In genomic region chr9:92650839-92651621, GRCh38 we compare ENCODE assay signal across 14 cellular contexts. TPM values are rescaled to one million over a fixed set of nuclear protein-coding genes. Genes with fewer than 3 reads are reported as not detected.
A peak's percentile ranks its signal among the peaks of the same experiment; 100 is the strongest.
DNase-seq lines count a peak whose midpoint lies in the region; ATAC-seq, FAIRE-seq and TF ChIP-seq lines count a peak whose summit lies in the region.
"Had no signal": no experiment of that assay in that cellular context is flagged by ENCODE, and none has a peak within 500 bp of the region (broad histone marks: within the 10 kb centered on the region; RNA-seq: fewer than 3 reads in every experiment).

No MANE protein-coding gene starts in this region.

- DNase-seq in GM03348 (ENCODE audit: low spot score) (peak; percentile 87), GM12878 (ENCODE audit: low read depth, low spot score) (no peak), left ventricle myocardium inferior (peak; percentile 72), posterior vena cava (ENCODE audit: low spot score) (peak; percentile 82), DMS 273 treated with DMSO at 0.1 percent for 48 hours (lab: John Stamatoyannopoulos, UW) (no peak), MV-4-11 (lab: John Stamatoyannopoulos, UW) (no peak)
- DNase-seq in stimulated activated naive B cell treated with anti-CD40 and anti-IgM and Interleukin-4, amounts not matched to agents 10 μg/mL and 1 μg/mL and 100 μg/mL, for 72 hours, result no peak
- DNase-seq: dermis blood vessel endothelial cell, Karpas-422, natural killer cell, NCI-H446 had no signal

- no peak overlapping the region for H2AFZ ChIP-seq in GM12878 (ENCODE audit: control insufficient read depth, low read depth, low read length)

- peaks cover 62 to 89% of the 10 kb centered on the region in 2 donors for H3K36me3 Mint-ChIP-seq in stimulated activated naive B cell treated with anti-CD40 and anti-IgM and Interleukin-4, amounts not matched to agents 10 μg/mL and 1 μg/mL and 100 μg/mL, for 72 hours

- no peak overlapping the region for H3K4me2 ChIP-seq in GM12878 (ENCODE audit: control insufficient read depth, insufficient read depth)

- no peaks in the 10 kb centered on the region for H3K79me2 ChIP-seq in GM12878 (ENCODE audit: control insufficient read depth, insufficient read depth, low read length)

- TF ChIP-seq POLR2A in GM12878 (IDR thresholded peaks at IDR 0.05; ENCODE audit: low read depth, low read length), result no peak

- H3K27ac ChIP-seq in GM12878 (ENCODE audit: control insufficient read depth, insufficient read depth), result no peak overlapping the region
- H3K27ac ChIP-seq in left ventricle myocardium inferior (replicated peaks), result peak overlapping the region; percentile 64

- WGBS in GM12878 (ENCODE audit: insufficient coverage, insufficient replicate concordance, low lambda C conversion rate, missing lambda C conversion rate), result 95% methylated on average over 10 of the region's 10 CpGs

- TF ChIP-seq EP300 in GM12878 (IDR thresholded peaks at IDR 0.05; ENCODE audit: borderline replicate concordance in 1 of 2, control insufficient read depth in 1 of 2, low read depth in 2 of 2, low read length in 2 of 2), result no peak

- TF ChIP-seq CTCF in GM12878 (IDR thresholded peaks at IDR 0.05 in 2 of 3, conservative IDR thresholded peaks at IDR 0.05 in 1 of 3; ENCODE audit: control insufficient read depth in 2 of 3, extremely low read depth in 1 of 3, insufficient read depth in 1 of 3, low read depth in 3 of 3, low read length in 3 of 3) (no peak), left ventricle myocardium inferior (IDR thresholded peaks at IDR 0.05; ENCODE audit: borderline replicate concordance) (no peak)

- H3K4me3 Mint-ChIP-seq in stimulated activated naive B cell treated with anti-CD40 and anti-IgM and Interleukin-4, amounts not matched to agents 10 μg/mL and 1 μg/mL and 100 μg/mL, for 72 hours, result no peak overlapping the region
- H3K4me3 Mint-ChIP-seq: CD4-positive, alpha-beta T cell; natural killer cell had no signal

- peaks cover 13 to 15% of the 10 kb centered on the region in 2 donors for H3K4me1 Mint-ChIP-seq in stimulated activated naive B cell treated with anti-CD40 and anti-IgM and Interleukin-4, amounts not matched to agents 10 μg/mL and 1 μg/mL and 100 μg/mL, for 72 hours

- no peak for ATAC-seq in GM12878
- ATAC-seq in stimulated activated naive B cell treated with anti-CD40 and anti-IgM and Interleukin-4, amounts not matched to agents 10 μg/mL and 1 μg/mL and 100 μg/mL, for 72 hours (replicated peaks), result no peak
- no peak for ATAC-seq in GM18858 (IDR thresholded peaks at IDR 0.05; ENCODE audit: unreplicated experiment)
- ATAC-seq: natural killer cell had no signal

- no peak for TF ChIP-seq RAD21 in GM12878 (IDR thresholded peaks at IDR 0.05; ENCODE audit: insufficient read depth, low read depth, low read length)

- in situ Hi-C loops in GM12878 (cut with MboI), result no loop called here

- H3K4me3 ChIP-seq in GM12878 (no peak overlapping the region), left ventricle myocardium inferior (no peak overlapping the region)

- POLR2A ChIA-PET in GM12878 (lab: Charles Lee), result no interaction called here

- CTCF ChIA-PET in GM12878 (lab: Yijun Ruan, JAX), result interaction anchor here (0.6 kb wide), 1 partner anchor 511 kb away, joined by 3 read pairs; no protein-coding TSS in a partner anchor

- H4K20me1 ChIP-seq in GM12878 (ENCODE audit: control insufficient read depth, insufficient read depth), result no peaks in the 10 kb centered on the region

- H3K9me3 ChIP-seq in GM12878 (replicated peaks; ENCODE audit: control insufficient read depth, insufficient read depth, low read length), result no peaks in the 10 kb centered on the region
- peaks cover 4% of the 10 kb centered on the region for H3K9me3 ChIP-seq in left ventricle myocardium inferior (replicated peaks)

- H3K36me3 ChIP-seq in GM12878 (ENCODE audit: control insufficient read depth in 2 of 2, insufficient read depth in 2 of 2, low read length in 1 of 2) (peaks cover 9 to 37% of the 10 kb centered on the region in 2 experiments), left ventricle myocardium inferior (peaks cover 61% of the 10 kb centered on the region)

- RAD21 ChIA-PET in GM12878 (lab: Charles Lee; ENCODE audit: unreplicated experiment), result no interaction called here

- SMC1A ChIA-PET in GM12878 (lab: Charles Lee; ENCODE audit: uncharacterized antibody, unreplicated experiment), result no interaction called here

- no peak overlapping the region for H3K9ac ChIP-seq in GM12878 (ENCODE audit: control insufficient read depth, insufficient read depth, low read length)

- H3K27ac Mint-ChIP-seq in stimulated activated naive B cell treated with anti-CD40 and anti-IgM and Interleukin-4, amounts not matched to agents 10 μg/mL and 1 μg/mL and 100 μg/mL, for 72 hours, result no peak overlapping the region
- H3K27ac Mint-ChIP-seq: CD4-positive, alpha-beta T cell; natural killer cell had no signal

- H3K4me1 ChIP-seq in GM12878 (ENCODE audit: control insufficient read depth, insufficient read depth, low read length) (no peaks in the 10 kb centered on the region; the same call in 1 of the 2 replicates), left ventricle myocardium inferior (peaks cover 39% of the 10 kb centered on the region)

- TSS peak; percentile 47 for BruUV-seq in GM12878 (replicated peaks; lab: Mats Ljungman, UMichigan)

- intact Hi-C loops in GM12878 (cut with micrococcal nuclease; ENCODE audit: unreplicated experiment) (no loop called here), left ventricle myocardium inferior (cut with micrococcal nuclease) (no loop called here), posterior vena cava (cut with DNase I) (loop anchor here in 1 of 2 donors (10.0 kb wide), 1 partner anchor 516 kb away; no protein-coding TSS in a partner anchor)

- H3K27me3 Mint-ChIP-seq in stimulated activated naive B cell treated with anti-CD40 and anti-IgM and Interleukin-4, amounts not matched to agents 10 μg/mL and 1 μg/mL and 100 μg/mL, for 72 hours, result no peaks in the 10 kb centered on the region
- H3K27me3 Mint-ChIP-seq: CD4-positive, alpha-beta T cell had no signal

- H3K27me3 ChIP-seq in GM12878 (replicated peaks in 1 of 2; ENCODE audit: control insufficient read depth in 2 of 2, insufficient read depth in 2 of 2, low read length in 1 of 2) (no peaks in the 10 kb centered on the region), left ventricle myocardium inferior (ENCODE audit: low read depth) (no peaks in the 10 kb centered on the region)

- FAIRE-seq in GM12878 (lab: Jason Lieb, UNC), result no peak
- FAIRE-seq: GM19239 had no signal

- peaks cover 6 to 7% of the 10 kb centered on the region in 2 donors for H3K9me3 Mint-ChIP-seq in stimulated activated naive B cell treated with anti-CD40 and anti-IgM and Interleukin-4, amounts not matched to agents 10 μg/mL and 1 μg/mL and 100 μg/mL, for 72 hours
- H3K9me3 Mint-ChIP-seq: natural killer cell had no signal

TF ChIP-seq in GM12878, 131 proteins besides CTCF, POLR2A, EP300 and RAD21:
- TF ChIP-seq ZNF384 (IDR thresholded peaks at IDR 0.05; ENCODE audit: borderline replicate concordance, low read depth, low read length) (no peak), POU2F2 (IDR thresholded peaks at IDR 0.05; ENCODE audit: borderline replicate concordance, low read depth, low read length) (no peak), HDAC6 (IDR thresholded peaks at IDR 0.05; ENCODE audit: unreplicated experiment) (no peak), NFXL1 (IDR thresholded peaks at IDR 0.05; ENCODE audit: borderline replicate concordance) (no peak), CEBPB (IDR thresholded peaks at IDR 0.05; ENCODE audit: borderline replicate concordance in 1 of 2, low read depth in 2 of 2, low read length in 2 of 2) (no peak), HDAC2 (IDR thresholded peaks at IDR 0.05) (no peak)

RNA-seq across cellular contexts. Expression of gene IPPK, which starts 18.9 kb away (rescaled TPM):
- 24.4 and 27.7 TPM in 2 replicates for total RNA-seq in GM12878 (2013; cell fraction: nucleolus; rRNA removed)
- total RNA-seq in GM12878 (2014; rRNA removed) (12.9 and 17.6 TPM in 2 replicates), GM12878 (2014; rRNA removed; fragmentation: Illumina TruSeq; extraction: Trizol) (11.4 and 11.5 TPM in 2 replicates), GM12878 (2021) (10.1 and 10.7 TPM in 2 replicates), left ventricle myocardium inferior (7.3 TPM), posterior vena cava (1 to 10 TPM; 5.8 to 6.6 TPM)
- polyA plus RNA-seq in GM12878 (2011; ENCODE audit: low read depth), result 5.1 TPM
- polyA plus RNA-seq in GM12878 (2011; rRNA removed) (21.8 and 22.1 TPM in 2 replicates), GM12878 (2014; fragmentation: Illumina TruSeq; extraction: Trizol) (10.6 and 12.8 TPM in 2 replicates), GM12878 (2014; fragmentation: Nextera tagmentation; extraction: Ambion mirVana) (1 to 10 TPM; 2.1 to 4.0 TPM), GM12878 (2014; rRNA removed) (9.2 and 10.6 TPM in 2 replicates), GM12878 (2016; fragmentation: Nextera tagmentation; extraction: Ambion mirVana) (10 to 100 TPM; 11.4 to 11.5 TPM)
- 30.0 and 31.3 TPM in 2 replicates for polyA plus RNA-seq in GM12878 (2011; cell fraction: cytosol; rRNA removed)
- 56.1 and 62.4 TPM in 2 replicates for polyA plus RNA-seq in GM12878 (2011; cell fraction: nucleus; rRNA removed)
- 5.5 and 6.6 TPM in 2 replicates for polyA plus RNA-seq in GM12878 (2012)
- polyA minus RNA-seq in GM12878 (2011; rRNA and poly(A)+ RNA removed), result 50.3 and 52.8 TPM in 2 replicates
- 9.0 and 11.2 TPM in 2 replicates for polyA minus RNA-seq in GM12878 (2011; cell fraction: cytosol; rRNA and poly(A)+ RNA removed)
- 10.0 and 17.4 TPM in 2 replicates for polyA minus RNA-seq in GM12878 (2011; cell fraction: nucleus; rRNA and poly(A)+ RNA removed)

Comparison
In these comparisons a context has a peak if more than half of its experiments do, and no peak if none do; other contexts are left out.
1. DNase-seq: peak in GM03348 (single experiment), left ventricle myocardium inferior (single experiment) and posterior vena cava (single experiment); none in GM12878 (single experiment), stimulated activated naive B cell treated with anti-CD40 and anti-IgM and Interleukin-4, amounts not matched to agents 10 μg/mL and 1 μg/mL and 100 μg/mL, for 72 hours (single experiment), DMS 273 treated with DMSO at 0.1 percent for 48 hours (single experiment) and MV-4-11 (single experiment).